Comparison of ENCODE assay signal across 2 cellular contexts in genomic region chr5:33460210-33460609, GRCh38.
A peak's percentile ranks its signal among the peaks of the same experiment; 100 is the strongest.
TF ChIP-seq lines count a peak whose summit lies in the region.

No MANE protein-coding gene starts in this region.

TF ChIP-seq in IMR-90, 13 proteins besides CTCF, POLR2A, EP300 and RAD21:
- TF ChIP-seq NFE2L2 (IDR thresholded peaks at IDR 0.05; ENCODE audit: low read depth, low read length) (peak; percentile 71), MAFK (IDR thresholded peaks at IDR 0.05; ENCODE audit: low read depth, low read length) (no peak), ELK1 (IDR thresholded peaks at IDR 0.05; ENCODE audit: borderline replicate concordance, low read depth, low read length) (no peak)
TF ChIP-seq in IMR-90: peak in this region for 1.

TF ChIP-seq in K562, 482 proteins besides CTCF, POLR2A, EP300 and RAD21:
- TF ChIP-seq ZHX1 (conservative IDR thresholded peaks at IDR 0.05; ENCODE audit: low read length) (no peak), ILF3 (IDR thresholded peaks at IDR 0.05; ENCODE audit: borderline replicate concordance) (no peak), BACH1 (tag; IDR thresholded peaks at IDR 0.05) (peak; percentile 84), JUND (IDR thresholded peaks at IDR 0.05; ENCODE audit: borderline replicate concordance, low read depth, low read length) (peak; percentile 32; the same call in 1 of the 2 replicates), JUND (tag; IDR thresholded peaks at IDR 0.05; ENCODE audit: borderline replicate concordance, low read depth, low read length) (peak; percentile 68; the same call in 2 of the 3 replicates), SMARCE1 (IDR thresholded peaks at IDR 0.05) (peak; percentile 53; the same call in 1 of the 2 replicates), ZNF24 (IDR thresholded peaks at IDR 0.05) (no peak), MAFF (IDR thresholded peaks at IDR 0.05; ENCODE audit: low read length) (peak; percentile 94), MAFG (tag; conservative IDR thresholded peaks at IDR 0.05) (peak; percentile 97), HDAC8 (tag; IDR thresholded peaks at IDR 0.05) (no peak), GTF2E2 (tag; IDR thresholded peaks at IDR 0.05) (no peak), HDAC1 (IDR thresholded peaks at IDR 0.05) (peak in 1 of 2 experiments; percentile 39; a peak in 1 of 4 replicates), CSDE1 (IDR thresholded peaks at IDR 0.05) (no peak), DPF2 (IDR thresholded peaks at IDR 0.05) (peak; percentile 55; the same call in 1 of the 2 replicates), SIN3A (IDR thresholded peaks at IDR 0.05; ENCODE audit: borderline replicate concordance in 2 of 2, control insufficient read depth in 1 of 2, low read depth in 2 of 2, low read length in 2 of 2) (no peak), FOXK2 (conservative IDR thresholded peaks at IDR 0.05 in 1 of 2, IDR thresholded peaks at IDR 0.05 in 1 of 2; ENCODE audit: low read depth in 2 of 2) (0 out of 4 replicates have a peak, but pooled peaks of 1 of the 2 experiments have one; percentile 33), MAFK (IDR thresholded peaks at IDR 0.05; ENCODE audit: low read length) (peak; percentile 86), MEIS2 (IDR thresholded peaks at IDR 0.05; ENCODE audit: partially characterized antibody) (peak; percentile 33), SMAD4 (CRISPR knock-in tag; conservative IDR thresholded peaks at IDR 0.05) (0 out of 2 replicates have a peak, but pooled peaks have one; percentile 18), SMARCA5 (IDR thresholded peaks at IDR 0.05) (no peak), BRF1 (IDR thresholded peaks at IDR 0.05; ENCODE audit: borderline replicate concordance, extremely low read depth, insufficient read length) (no peak), ZNF592 (IDR thresholded peaks at IDR 0.05) (peak; percentile 82), ZBTB11 (CRISPR knock-in tag; IDR thresholded peaks at IDR 0.05) (no peak), ZNF146 (CRISPR knock-in tag; IDR thresholded peaks at IDR 0.05; ENCODE audit: unreplicated experiment) (no peak), CREB5 (CRISPR knock-in tag; IDR thresholded peaks at IDR 0.05) (no peak), ZEB2 (IDR thresholded peaks at IDR 0.05) (peak; percentile 45; the same call in 1 of the 2 replicates), POLR2AphosphoS2 (IDR thresholded peaks at IDR 0.05; ENCODE audit: low read length) (peak; percentile 65; the same call in 1 of the 2 replicates), SOX6 (IDR thresholded peaks at IDR 0.05) (peak; percentile 36; the same call in 1 of the 2 replicates), RBM14 (IDR thresholded peaks at IDR 0.05; ENCODE audit: borderline replicate concordance, insufficient read depth, low read depth, low read length) (no peak), CHAMP1 (IDR thresholded peaks at IDR 0.05) (no peak), CREBBP (IDR thresholded peaks at IDR 0.05; ENCODE audit: low read depth, low read length) (no peak), GATAD2A (IDR thresholded peaks at IDR 0.05) (peak; percentile 36; the same call in 1 of the 2 replicates), NFE2 (IDR thresholded peaks at IDR 0.05; ENCODE audit: low read depth) (peak; percentile 91), MNT (conservative IDR thresholded peaks at IDR 0.05) (peak; percentile 31 to 61; a peak in 3 of 4 replicates), C11orf30 (IDR thresholded peaks at IDR 0.05; ENCODE audit: low read depth) (peak; percentile 93), CBX3 (IDR thresholded peaks at IDR 0.05; ENCODE audit: borderline replicate concordance in 1 of 2, low read length in 2 of 2) (no peak), SMARCA4 (IDR thresholded peaks at IDR 0.05) (peak; percentile 58), NFE2L1 (tag; IDR thresholded peaks at IDR 0.05; ENCODE audit: borderline replicate concordance, low read depth) (peak; percentile 88), HCFC1 (IDR thresholded peaks at IDR 0.05; ENCODE audit: low read depth, low read length) (no peak), NFRKB (IDR thresholded peaks at IDR 0.05; ENCODE audit: low read depth) (no peak), ATF2 (CRISPR knock-in tag; IDR thresholded peaks at IDR 0.05) (no peak), ARID1B (IDR thresholded peaks at IDR 0.05) (peak; percentile 66), ZNF77 (CRISPR knock-in tag; IDR thresholded peaks at IDR 0.05) (no peak), HDAC2 (IDR thresholded peaks at IDR 0.05) (peak; percentile 18; the same call in 1 of the 2 replicates), ZNF316 (IDR thresholded peaks at IDR 0.05) (peak; percentile 98), FOXA1 (IDR thresholded peaks at IDR 0.05; ENCODE audit: borderline replicate concordance) (no peak)
